In genomic region chr2:168245074-168245825, GRCh38 we compare ENCODE assay signal across 9 cellular contexts. TPM values are rescaled to one million over a fixed set of nuclear protein-coding genes. Genes with fewer than 3 reads are reported as not detected.
DNase-seq lines count a peak whose midpoint lies in the region; ATAC-seq and TF ChIP-seq lines count a peak whose summit lies in the region.
"Had no signal": no experiment of that assay in that cellular context is flagged by ENCODE, and none has a peak within 500 bp of the region (broad histone marks: within the 10 kb centered on the region; RNA-seq: fewer than 3 reads in every experiment).

No MANE protein-coding gene starts in this region.

- TF ChIP-seq CTCF in choroid plexus epithelial cell (conservative IDR thresholded peaks at IDR 0.05; ENCODE audit: low read depth, low read length) = no peak
- no peak for TF ChIP-seq CTCF in progenitor cell of endocrine pancreas (IDR thresholded peaks at IDR 0.05; ENCODE audit: unreplicated experiment)

- no peaks in the 10 kb centered on the region for H3K9me3 Mint-ChIP-seq in progenitor cell of endocrine pancreas (ENCODE audit: low read depth)

- peak overlapping the region; percentile 1 for H3K27ac Mint-ChIP-seq in progenitor cell of endocrine pancreas

- no peak overlapping the region for H3K4me3 ChIP-seq in choroid plexus epithelial cell (ENCODE audit: low read depth, low read length)

- no peaks in the 10 kb centered on the region for H3K27me3 Mint-ChIP-seq in progenitor cell of endocrine pancreas

- DNase-seq in NCI-H446 treated with DMSO at 0.1 percent for 48 hours (lab: John Stamatoyannopoulos, UW) = peak; percentile 4
- DNase-seq in NCI-H446 (lab: John Stamatoyannopoulos, UW) = no peak
- DNase-seq in NAMALWA (ENCODE audit: low spot score) = peak; percentile 33
- DNase-seq in choroid plexus epithelial cell (ENCODE audit: low read depth) = peak; percentile 29
- DNase-seq in progenitor cell of endocrine pancreas (ENCODE audit: low spot score, unreplicated experiment) = no peak
- no peak for DNase-seq in stimulated activated CD4-positive, alpha-beta T cell treated with anti-CD3 and anti-CD28 coated beads, Interleukin-4, amount 100 ng/mL, for 1 hour
- no peak for DNase-seq in UCSD-AML1 (lab: John Stamatoyannopoulos, UW; ENCODE audit: unreplicated experiment)
- DNase-seq: stimulated activated CD4-positive, alpha-beta T cell treated with anti-CD3 and anti-CD28 coated beads, Interleukin-12 subunit alpha, Interleukin-12 subunit beta, amount 100 ng/mL, for 4 hours had no signal

- no peaks in the 10 kb centered on the region for H3K36me3 Mint-ChIP-seq in progenitor cell of endocrine pancreas (ENCODE audit: insufficient read depth)

- H3K4me1 Mint-ChIP-seq in progenitor cell of endocrine pancreas (ENCODE audit: low read depth) = peaks cover 30% of the 10 kb centered on the region

- ATAC-seq in HG02840 (IDR thresholded peaks at IDR 0.05; ENCODE audit: low FRiP score, unreplicated experiment) = no peak

- H3K4me3 Mint-ChIP-seq in progenitor cell of endocrine pancreas (ENCODE audit: low read depth) = peak overlapping the region; percentile 58

RNA-seq across cellular contexts. Expression of gene STK39, which starts 2.1 kb away (rescaled TPM):
- total RNA-seq in progenitor cell of endocrine pancreas = 21.1 and 22.9 TPM in 2 replicates

Comparison
In these comparisons a context has a peak if more than half of its experiments do, and no peak if none do; other contexts are left out.
1. DNase-seq: peak in NCI-H446 treated with DMSO at 0.1 percent for 48 hours (single experiment), NAMALWA (single experiment) and choroid plexus epithelial cell (single experiment); none in NCI-H446 (0 of 2), progenitor cell of endocrine pancreas (single experiment), stimulated activated CD4-positive, alpha-beta T cell treated with anti-CD3 and anti-CD28 coated beads, Interleukin-4, amount 100 ng/mL, for 1 hour (single experiment) and UCSD-AML1 (single experiment).